16 cellular contexts compared by ENCODE assay signal in genomic region chr4:82748176-82748575, GRCh38. TPM values are rescaled to one million over a fixed set of nuclear protein-coding genes. Genes with fewer than 3 reads are reported as not detected.
DNase-seq lines count a peak whose midpoint lies in the region; ATAC-seq, FAIRE-seq and TF ChIP-seq lines count a peak whose summit lies in the region.
"Had no signal": no experiment of that assay in that cellular context is flagged by ENCODE, and none has a peak within 500 bp of the region (broad histone marks: within the 10 kb centered on the region; RNA-seq: fewer than 3 reads in every experiment).

No MANE protein-coding gene starts in this region.

- TF ChIP-seq CTCF in astrocyte (IDR thresholded peaks at IDR 0.05; ENCODE audit: insufficient read depth, low read depth, low read length) = no peak

- H3K9me3 ChIP-seq in astrocyte (ENCODE audit: insufficient read depth, low read depth, low read length) (no peaks in the 10 kb centered on the region), HAP-1 (no peaks in the 10 kb centered on the region)
- H3K9me3 ChIP-seq: BE2C, heart right ventricle, left lung had no signal

- in situ Hi-C loops in HAP-1 (cut with MboI; ENCODE audit: low sequenced_read_pairs) = no loop called here

- FAIRE-seq in astrocyte (lab: Jason Lieb, UNC) = no peak
- FAIRE-seq: RCC 7860 had no signal

- peaks cover 2% of the 10 kb centered on the region for H3K9me3 Mint-ChIP-seq in astrocyte (ENCODE audit: unreplicated experiment)
- H3K9me3 Mint-ChIP-seq: activated T-helper 17 cell treated with anti-CD3 and anti-CD28 coated beads, Interleukin-2, amount 50 U/mL, for 72 hours had no signal

- H3K27me3 ChIP-seq in astrocyte (ENCODE audit: insufficient read depth, low read length) = no peaks in the 10 kb centered on the region
- no peaks in the 10 kb centered on the region for H3K27me3 ChIP-seq in HAP-1 (ENCODE audit: low read depth)
- H3K27me3 ChIP-seq: BE2C, left lung had no signal

- peak overlapping the region; percentile 51 for H3K4me3 Mint-ChIP-seq in astrocyte (ENCODE audit: unreplicated experiment)
- H3K4me3 Mint-ChIP-seq: activated T-helper 17 cell treated with anti-CD3 and anti-CD28 coated beads, Interleukin-2, amount 50 U/mL, for 72 hours had no signal

- H3K4me3 ChIP-seq in astrocyte (ENCODE audit: insufficient read depth, low read depth, low read length) = no peak overlapping the region
- H3K4me3 ChIP-seq in HAP-1 = no peak overlapping the region
- H3K4me3 ChIP-seq: heart right ventricle, left lung had no signal

- peaks cover 6% of the 10 kb centered on the region for H3K36me3 Mint-ChIP-seq in astrocyte (ENCODE audit: low read depth, unreplicated experiment)

- DNase-seq in NCI-H1105 treated with DMSO at 0.1 percent for 48 hours (lab: John Stamatoyannopoulos, UW) = peak; percentile 68
- peak; percentile 31 for DNase-seq in astrocyte (ENCODE audit: low read depth)
- DNase-seq in inferior parietal cortex (ENCODE audit: extremely low spot score) = peak; percentile 40
- DNase-seq in retina = peak; percentile 39
- DNase-seq in activated effector memory CD4-positive, alpha-beta T cell treated with anti-CD3 and anti-CD28 coated beads, Interleukin-2, amount 50 U/mL, for 16 hours = no peak
- DNase-seq in HAP-1 (ENCODE audit: low spot score in 2 of 2) = no peak
- DNase-seq: BE2C, DMS53, heart right ventricle, left lung, NCI-H526 treated with DMSO at 0.1 percent for 48 hours, WERI-Rb-1 had no signal

- H3K4me1 Mint-ChIP-seq in astrocyte (ENCODE audit: low read depth, unreplicated experiment) = peaks cover 75% of the 10 kb centered on the region
- H3K4me1 Mint-ChIP-seq: activated T-helper 17 cell treated with anti-CD3 and anti-CD28 coated beads, Interleukin-2, amount 50 U/mL, for 72 hours had no signal

- no peaks in the 10 kb centered on the region for H3K36me3 ChIP-seq in astrocyte (ENCODE audit: insufficient read depth, low read length)
- H3K36me3 ChIP-seq in HAP-1 (replicated peaks) = no peaks in the 10 kb centered on the region
- H3K36me3 ChIP-seq: BE2C, heart right ventricle, left lung, WERI-Rb-1 had no signal

- peak overlapping the region; percentile 37 for H3K4me2 ChIP-seq in astrocyte (ENCODE audit: low read length)
- H3K4me2 ChIP-seq: KMS-11 had no signal

- ATAC-seq in GM21737 (IDR thresholded peaks at IDR 0.05; ENCODE audit: unreplicated experiment) = no peak
- ATAC-seq: activated T-helper 17 cell treated with anti-CD3 and anti-CD28 coated beads, Interleukin-2, amount 50 U/mL, for 72 hours; heart right ventricle; left lung had no signal

- H3K79me2 ChIP-seq in astrocyte (ENCODE audit: insufficient read depth, low read length) = peaks cover 8% of the 10 kb centered on the region

- no peaks in the 10 kb centered on the region for H3K27me3 Mint-ChIP-seq in astrocyte (ENCODE audit: low read depth, unreplicated experiment)

- no peak overlapping the region for H3K9ac ChIP-seq in astrocyte (ENCODE audit: low read length)
- H3K9ac ChIP-seq: KMS-11 had no signal

- H3K4me1 ChIP-seq in astrocyte (ENCODE audit: insufficient read depth, low read length) (peaks cover 41% of the 10 kb centered on the region), HAP-1 (peaks cover 2% of the 10 kb centered on the region; the same call in 1 of the 2 replicates)
- H3K4me1 ChIP-seq: BE2C, left lung had no signal

- H2AFZ ChIP-seq in astrocyte (ENCODE audit: low read depth, low read length) = no peak overlapping the region

- no peaks in the 10 kb centered on the region for H4K20me1 ChIP-seq in astrocyte (ENCODE audit: insufficient read depth, low read length)

- H3K27ac Mint-ChIP-seq in astrocyte (ENCODE audit: unreplicated experiment) = peak overlapping the region; percentile 90
- H3K27ac Mint-ChIP-seq: activated T-helper 17 cell treated with anti-CD3 and anti-CD28 coated beads, Interleukin-2, amount 50 U/mL, for 72 hours had no signal

- H3K27ac ChIP-seq in astrocyte (ENCODE audit: low read depth, low read length) = no peak overlapping the region
- H3K27ac ChIP-seq: heart right ventricle, KMS-11, left lung, WERI-Rb-1 had no signal

RNA-seq across cellular contexts. Expression of gene SCD5, which starts 50.4 kb away (rescaled TPM):
- 61.7 and 63.1 TPM in 2 replicates for total RNA-seq in astrocyte

Comparison
In these comparisons a context has a peak if more than half of its experiments do, and no peak if none do; other contexts are left out.
1. DNase-seq: peak in NCI-H1105 treated with DMSO at 0.1 percent for 48 hours (single experiment), astrocyte (single experiment), inferior parietal cortex (single experiment) and retina (single experiment); none in activated effector memory CD4-positive, alpha-beta T cell treated with anti-CD3 and anti-CD28 coated beads, Interleukin-2, amount 50 U/mL, for 16 hours (single experiment) and HAP-1 (0 of 2).